ENCODE assay signal across 8 cellular contexts in the genomic region with DNA sequence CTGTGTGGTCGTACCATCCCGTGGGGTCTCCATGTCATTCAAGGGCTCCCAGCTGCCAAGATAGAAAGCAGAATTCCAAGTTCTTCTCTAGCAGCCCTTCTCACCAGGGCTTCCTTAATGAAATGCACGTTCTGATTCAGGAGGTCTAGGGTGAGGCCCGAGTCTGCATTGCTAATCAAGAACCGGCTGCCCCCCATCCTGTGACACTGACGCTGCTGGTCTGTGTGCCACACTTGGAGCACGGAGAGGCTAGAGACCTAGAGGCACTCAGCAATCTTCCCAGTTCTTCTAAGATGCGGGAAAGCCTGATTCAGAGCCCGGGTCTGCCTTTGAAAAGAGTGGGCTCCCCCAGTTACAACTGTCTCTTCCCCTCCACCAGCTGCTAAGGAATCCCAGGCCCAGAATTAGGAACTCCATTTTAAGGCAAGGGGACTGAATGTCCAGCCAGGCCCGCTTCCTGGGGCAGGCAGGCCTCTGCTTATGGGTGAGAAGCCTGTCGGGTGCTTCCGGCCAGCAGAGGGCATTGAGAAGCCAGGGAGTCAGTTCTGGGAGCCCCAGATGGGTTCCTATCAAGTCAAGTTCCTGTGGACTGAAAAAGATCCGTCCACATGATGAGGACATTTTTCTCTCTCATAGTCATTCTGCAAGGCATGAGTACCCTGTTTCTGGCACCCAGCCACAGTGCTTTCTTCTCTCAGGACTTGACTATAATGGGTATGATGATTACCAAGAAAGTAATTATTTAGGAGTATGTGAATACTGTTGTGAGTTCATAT.
DNase-seq lines count a peak whose midpoint lies in the region; ATAC-seq and TF ChIP-seq lines count a peak whose summit lies in the region.

No MANE protein-coding gene starts in this region.

- DNase-seq in EH (ENCODE audit: low read depth): peak; percentile 96
- peak; percentile 61 for DNase-seq in MV-4-11 (lab: John Stamatoyannopoulos, UW)
- peak; percentile 84 for DNase-seq in MCF 10A (ENCODE audit: unreplicated experiment)
- peak; percentile 68 for DNase-seq in inferior parietal cortex (ENCODE audit: extremely low spot score)
- peak; percentile 77 for DNase-seq in superior temporal gyrus (ENCODE audit: extremely low spot score)
- DNase-seq in activated T-cell treated with anti-CD3 and anti-CD28 coated beads, Interleukin-2, amount 50 U/mL, for 48 hours: no peak
- no peak for DNase-seq in natural killer cell treated with Interleukin-12 subunit alpha and Interleukin-12 subunit beta and Interleukin-15 and Interleukin-18, amount 100 ng/mL, for 72 hours (ENCODE audit: low spot score)

- intact Hi-C loops in MCF 10A (cut with micrococcal nuclease): loop anchor here (1.0 to 5.0 kb wide), 8 partner anchors 69 to 329 kb away; partner anchors contain the start of gene NAA20

- H3K4me3 Mint-ChIP-seq in MCF 10A (ENCODE audit: unreplicated experiment): no peak overlapping the region
- H3K4me3 Mint-ChIP-seq in natural killer cell treated with Interleukin-12 subunit alpha and Interleukin-12 subunit beta and Interleukin-15 and Interleukin-18, amount 100 ng/mL, for 72 hours: no peak overlapping the region

- CTCF ChIA-PET in MCF 10A (lab: Yijun Ruan, JAX): interaction anchor here (0.6 to 4.5 kb wide), 29 partner anchors 9 to 1274 kb away, joined by 3 to 39 read pairs (median 3); no protein-coding TSS in a partner anchor

- ATAC-seq in natural killer cell treated with Interleukin-12 subunit alpha and Interleukin-12 subunit beta and Interleukin-15 and Interleukin-18, amount 100 ng/mL, for 72 hours: no peak
- no peak for ATAC-seq in HG03045 (IDR thresholded peaks at IDR 0.05; ENCODE audit: unreplicated experiment)

- POLR2A ChIA-PET in MCF 10A (lab: Yijun Ruan, JAX): interaction anchor here (0.7 to 1.6 kb wide), 4 partner anchors 83 to 289 kb away, joined by 3 read pairs; no protein-coding TSS in a partner anchor

- BruUV-seq in MCF 10A (replicated peaks; lab: Mats Ljungman, UMichigan): no TSS peak

- H3K36me3 Mint-ChIP-seq in MCF 10A (ENCODE audit: insufficient read depth, unreplicated experiment): no peaks in the 10 kb centered on the region
- no peaks in the 10 kb centered on the region for H3K36me3 Mint-ChIP-seq in natural killer cell treated with Interleukin-12 subunit alpha and Interleukin-12 subunit beta and Interleukin-15 and Interleukin-18, amount 100 ng/mL, for 72 hours

- H3K4me1 Mint-ChIP-seq in MCF 10A (ENCODE audit: insufficient read depth, unreplicated experiment): peaks cover 17% of the 10 kb centered on the region
- peaks cover 0 to 9% of the 10 kb centered on the region in 2 donors for H3K4me1 Mint-ChIP-seq in natural killer cell treated with Interleukin-12 subunit alpha and Interleukin-12 subunit beta and Interleukin-15 and Interleukin-18, amount 100 ng/mL, for 72 hours (ENCODE audit: low read depth in 2 of 2)

- peak overlapping the region; percentile 17 for H3K27ac Mint-ChIP-seq in MCF 10A (ENCODE audit: low read depth, unreplicated experiment)
- H3K27ac Mint-ChIP-seq in natural killer cell treated with Interleukin-12 subunit alpha and Interleukin-12 subunit beta and Interleukin-15 and Interleukin-18, amount 100 ng/mL, for 72 hours: no peak overlapping the region

- peaks cover 8% of the 10 kb centered on the region for H3K27me3 Mint-ChIP-seq in MCF 10A (ENCODE audit: insufficient read depth, unreplicated experiment)
- peaks cover 15 to 45% of the 10 kb centered on the region in 2 donors for H3K27me3 Mint-ChIP-seq in natural killer cell treated with Interleukin-12 subunit alpha and Interleukin-12 subunit beta and Interleukin-15 and Interleukin-18, amount 100 ng/mL, for 72 hours

- peaks cover 22% of the 10 kb centered on the region for H3K9me3 Mint-ChIP-seq in MCF 10A (ENCODE audit: unreplicated experiment)
- no peaks in the 10 kb centered on the region for H3K9me3 Mint-ChIP-seq in natural killer cell treated with Interleukin-12 subunit alpha and Interleukin-12 subunit beta and Interleukin-15 and Interleukin-18, amount 100 ng/mL, for 72 hours

- peak; percentile 62 for TF ChIP-seq CTCF in MCF 10A (IDR thresholded peaks at IDR 0.05; ENCODE audit: unreplicated experiment)

Comparison
In these comparisons a context has a peak if more than half of its experiments do, and no peak if none do; other contexts are left out.
1. DNase-seq: peak in EH (single experiment), MV-4-11 (single experiment), MCF 10A (single experiment), inferior parietal cortex (single experiment) and superior temporal gyrus (single experiment); none in activated T-cell treated with anti-CD3 and anti-CD28 coated beads, Interleukin-2, amount 50 U/mL, for 48 hours (0 of 2) and natural killer cell treated with Interleukin-12 subunit alpha and Interleukin-12 subunit beta and Interleukin-15 and Interleukin-18, amount 100 ng/mL, for 72 hours (single experiment).